Comparison of ENCODE assay signal across 1 cellular context in the genomic region with DNA sequence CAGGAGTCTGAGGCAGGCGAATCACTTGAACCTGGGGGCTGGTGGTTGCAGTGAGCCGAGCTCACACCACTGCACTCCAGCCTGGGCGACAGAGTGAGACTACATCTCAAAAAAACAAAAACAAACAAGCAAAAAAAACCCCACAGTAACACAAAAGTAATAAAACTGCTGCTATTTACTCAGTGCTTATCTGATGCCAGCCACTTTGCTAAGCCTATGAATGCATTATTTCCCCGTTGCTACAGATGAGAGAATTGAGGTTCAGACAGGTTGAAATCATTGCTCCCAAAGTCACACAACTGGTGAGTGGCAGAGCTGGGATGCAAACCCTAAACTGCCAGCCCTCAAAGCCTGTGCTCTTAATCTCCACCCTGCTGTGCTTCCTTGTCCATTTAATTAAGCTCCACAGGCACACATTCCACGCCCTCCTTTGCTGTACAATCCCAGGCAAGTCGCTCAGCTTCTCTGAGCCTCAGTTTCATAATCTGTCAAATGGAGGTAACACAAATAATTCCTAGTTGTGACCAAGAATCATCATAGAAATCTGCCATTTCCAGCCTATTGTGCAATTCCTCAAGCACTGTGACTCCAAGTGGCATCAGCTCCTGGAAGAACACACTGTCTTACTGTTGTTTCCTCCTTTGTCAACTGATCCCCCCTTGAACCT.
TF ChIP-seq lines count a peak whose summit lies in the region.

No MANE protein-coding gene starts in this region.

TF ChIP-seq in H1, 55 proteins besides CTCF, POLR2A, EP300 and RAD21:
- peak; percentile 97 for TF ChIP-seq TEAD4 (IDR thresholded peaks at IDR 0.05; ENCODE audit: low read depth, low read length)
- TF ChIP-seq POLR2AphosphoS5 (IDR thresholded peaks at IDR 0.05; ENCODE audit: low read depth, low read length) = no peak
- TF ChIP-seq SRF (IDR thresholded peaks at IDR 0.05; ENCODE audit: low read depth, low read length) = no peak
- TF ChIP-seq, protein P1, sequence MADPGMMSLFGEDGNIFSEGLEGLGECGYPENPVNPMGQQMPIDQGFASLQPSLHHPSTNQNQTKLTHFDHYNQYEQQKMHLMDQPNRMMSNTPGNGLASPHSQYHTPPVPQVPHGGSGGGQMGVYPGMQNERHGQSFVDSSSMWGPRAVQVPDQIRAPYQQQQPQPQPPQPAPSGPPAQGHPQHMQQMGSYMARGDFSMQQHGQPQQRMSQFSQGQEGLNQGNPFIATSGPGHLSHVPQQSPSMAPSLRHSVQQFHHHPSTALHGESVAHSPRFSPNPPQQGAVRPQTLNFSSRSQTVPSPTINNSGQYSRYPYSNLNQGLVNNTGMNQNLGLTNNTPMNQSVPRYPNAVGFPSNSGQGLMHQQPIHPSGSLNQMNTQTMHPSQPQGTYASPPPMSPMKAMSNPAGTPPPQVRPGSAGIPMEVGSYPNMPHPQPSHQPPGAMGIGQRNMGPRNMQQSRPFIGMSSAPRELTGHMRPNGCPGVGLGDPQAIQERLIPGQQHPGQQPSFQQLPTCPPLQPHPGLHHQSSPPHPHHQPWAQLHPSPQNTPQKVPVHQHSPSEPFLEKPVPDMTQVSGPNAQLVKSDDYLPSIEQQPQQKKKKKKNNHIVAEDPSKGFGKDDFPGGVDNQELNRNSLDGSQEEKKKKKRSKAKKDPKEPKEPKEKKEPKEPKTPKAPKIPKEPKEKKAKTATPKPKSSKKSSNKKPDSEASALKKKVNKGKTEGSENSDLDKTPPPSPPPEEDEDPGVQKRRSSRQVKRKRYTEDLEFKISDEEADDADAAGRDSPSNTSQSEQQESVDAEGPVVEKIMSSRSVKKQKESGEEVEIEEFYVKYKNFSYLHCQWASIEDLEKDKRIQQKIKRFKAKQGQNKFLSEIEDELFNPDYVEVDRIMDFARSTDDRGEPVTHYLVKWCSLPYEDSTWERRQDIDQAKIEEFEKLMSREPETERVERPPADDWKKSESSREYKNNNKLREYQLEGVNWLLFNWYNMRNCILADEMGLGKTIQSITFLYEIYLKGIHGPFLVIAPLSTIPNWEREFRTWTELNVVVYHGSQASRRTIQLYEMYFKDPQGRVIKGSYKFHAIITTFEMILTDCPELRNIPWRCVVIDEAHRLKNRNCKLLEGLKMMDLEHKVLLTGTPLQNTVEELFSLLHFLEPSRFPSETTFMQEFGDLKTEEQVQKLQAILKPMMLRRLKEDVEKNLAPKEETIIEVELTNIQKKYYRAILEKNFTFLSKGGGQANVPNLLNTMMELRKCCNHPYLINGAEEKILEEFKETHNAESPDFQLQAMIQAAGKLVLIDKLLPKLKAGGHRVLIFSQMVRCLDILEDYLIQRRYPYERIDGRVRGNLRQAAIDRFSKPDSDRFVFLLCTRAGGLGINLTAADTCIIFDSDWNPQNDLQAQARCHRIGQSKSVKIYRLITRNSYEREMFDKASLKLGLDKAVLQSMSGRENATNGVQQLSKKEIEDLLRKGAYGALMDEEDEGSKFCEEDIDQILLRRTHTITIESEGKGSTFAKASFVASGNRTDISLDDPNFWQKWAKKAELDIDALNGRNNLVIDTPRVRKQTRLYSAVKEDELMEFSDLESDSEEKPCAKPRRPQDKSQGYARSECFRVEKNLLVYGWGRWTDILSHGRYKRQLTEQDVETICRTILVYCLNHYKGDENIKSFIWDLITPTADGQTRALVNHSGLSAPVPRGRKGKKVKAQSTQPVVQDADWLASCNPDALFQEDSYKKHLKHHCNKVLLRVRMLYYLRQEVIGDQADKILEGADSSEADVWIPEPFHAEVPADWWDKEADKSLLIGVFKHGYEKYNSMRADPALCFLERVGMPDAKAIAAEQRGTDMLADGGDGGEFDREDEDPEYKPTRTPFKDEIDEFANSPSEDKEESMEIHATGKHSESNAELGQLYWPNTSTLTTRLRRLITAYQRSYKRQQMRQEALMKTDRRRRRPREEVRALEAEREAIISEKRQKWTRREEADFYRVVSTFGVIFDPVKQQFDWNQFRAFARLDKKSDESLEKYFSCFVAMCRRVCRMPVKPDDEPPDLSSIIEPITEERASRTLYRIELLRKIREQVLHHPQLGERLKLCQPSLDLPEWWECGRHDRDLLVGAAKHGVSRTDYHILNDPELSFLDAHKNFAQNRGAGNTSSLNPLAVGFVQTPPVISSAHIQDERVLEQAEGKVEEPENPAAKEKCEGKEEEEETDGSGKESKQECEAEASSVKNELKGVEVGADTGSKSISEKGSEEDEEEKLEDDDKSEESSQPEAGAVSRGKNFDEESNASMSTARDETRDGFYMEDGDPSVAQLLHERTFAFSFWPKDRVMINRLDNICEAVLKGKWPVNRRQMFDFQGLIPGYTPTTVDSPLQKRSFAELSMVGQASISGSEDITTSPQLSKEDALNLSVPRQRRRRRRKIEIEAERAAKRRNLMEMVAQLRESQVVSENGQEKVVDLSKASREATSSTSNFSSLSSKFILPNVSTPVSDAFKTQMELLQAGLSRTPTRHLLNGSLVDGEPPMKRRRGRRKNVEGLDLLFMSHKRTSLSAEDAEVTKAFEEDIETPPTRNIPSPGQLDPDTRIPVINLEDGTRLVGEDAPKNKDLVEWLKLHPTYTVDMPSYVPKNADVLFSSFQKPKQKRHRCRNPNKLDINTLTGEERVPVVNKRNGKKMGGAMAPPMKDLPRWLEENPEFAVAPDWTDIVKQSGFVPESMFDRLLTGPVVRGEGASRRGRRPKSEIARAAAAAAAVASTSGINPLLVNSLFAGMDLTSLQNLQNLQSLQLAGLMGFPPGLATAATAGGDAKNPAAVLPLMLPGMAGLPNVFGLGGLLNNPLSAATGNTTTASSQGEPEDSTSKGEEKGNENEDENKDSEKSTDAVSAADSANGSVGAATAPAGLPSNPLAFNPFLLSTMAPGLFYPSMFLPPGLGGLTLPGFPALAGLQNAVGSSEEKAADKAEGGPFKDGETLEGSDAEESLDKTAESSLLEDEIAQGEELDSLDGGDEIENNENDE (IDR thresholded peaks at IDR 0.05; ENCODE audit: insufficient replicate concordance, low read length) = no peak
- TF ChIP-seq POU5F1 (IDR thresholded peaks at IDR 0.05; ENCODE audit: low read depth, low read length) = no peak
- TF ChIP-seq, protein P2, sequence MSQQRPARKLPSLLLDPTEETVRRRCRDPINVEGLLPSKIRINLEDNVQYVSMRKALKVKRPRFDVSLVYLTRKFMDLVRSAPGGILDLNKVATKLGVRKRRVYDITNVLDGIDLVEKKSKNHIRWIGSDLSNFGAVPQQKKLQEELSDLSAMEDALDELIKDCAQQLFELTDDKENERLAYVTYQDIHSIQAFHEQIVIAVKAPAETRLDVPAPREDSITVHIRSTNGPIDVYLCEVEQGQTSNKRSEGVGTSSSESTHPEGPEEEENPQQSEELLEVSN (IDR thresholded peaks at IDR 0.05) = no peak
- TF ChIP-seq ATF2 (IDR thresholded peaks at IDR 0.05; ENCODE audit: low read length) = no peak; the same call in 1 of the 2 replicates
- no peak for TF ChIP-seq SUZ12 (IDR thresholded peaks at IDR 0.05; ENCODE audit: low read length)
- no peak for TF ChIP-seq ASH2L (IDR thresholded peaks at IDR 0.05; ENCODE audit: low read length)
- TF ChIP-seq MAFK (IDR thresholded peaks at IDR 0.05; ENCODE audit: low read depth, low read length) = no peak
- TF ChIP-seq KDM1A (IDR thresholded peaks at IDR 0.05; ENCODE audit: borderline replicate concordance, low read length) = peak; percentile 97
- no peak for TF ChIP-seq SIX5 (IDR thresholded peaks at IDR 0.05; ENCODE audit: low read depth, low read length)
- no peak for TF ChIP-seq SIRT6 (IDR thresholded peaks at IDR 0.05; ENCODE audit: low read length)
- no peak for TF ChIP-seq FOSL1 (IDR thresholded peaks at IDR 0.05; ENCODE audit: insufficient read depth, low read depth, low read length)
- TF ChIP-seq GTF2F1 (IDR thresholded peaks at IDR 0.05; ENCODE audit: borderline replicate concordance, low read depth, low read length) = no peak
- no peak for TF ChIP-seq ZNF274 (IDR thresholded peaks at IDR 0.05; ENCODE audit: borderline replicate concordance, extremely low read depth, low read length)
- TF ChIP-seq HDAC2 (IDR thresholded peaks at IDR 0.05; ENCODE audit: borderline replicate concordance in 1 of 2, low read depth in 2 of 2, low read length in 2 of 2) = peak in 1 of 2 experiments; percentile 93; a peak in 2 of 4 replicates
- no peak for TF ChIP-seq EZH2 (IDR thresholded peaks at IDR 0.05; ENCODE audit: low read depth, low read length, severe bottlenecking)
- TF ChIP-seq CREB1 (IDR thresholded peaks at IDR 0.05) = peak; percentile 19; the same call in 1 of the 2 replicates
- peak; percentile 97 to 99 for TF ChIP-seq BCL11A (IDR thresholded peaks at IDR 0.05; ENCODE audit: low read depth in 2 of 2, low read length in 2 of 2)
- no peak for TF ChIP-seq CTBP2 (IDR thresholded peaks at IDR 0.05; ENCODE audit: borderline replicate concordance, insufficient read depth, insufficient read length, low read length)
- no peak for TF ChIP-seq RXRA (IDR thresholded peaks at IDR 0.05; ENCODE audit: insufficient read depth, low read depth, low read length)
- TF ChIP-seq BACH1 (IDR thresholded peaks at IDR 0.05; ENCODE audit: low read length) = no peak
- no peak for TF ChIP-seq ATF3 (IDR thresholded peaks at IDR 0.05; ENCODE audit: insufficient read depth, low read depth, low read length)
- no peak for TF ChIP-seq SAP30 (IDR thresholded peaks at IDR 0.05; ENCODE audit: insufficient read depth, insufficient replicate concordance, low read length)
- TF ChIP-seq NANOG (IDR thresholded peaks at IDR 0.05; ENCODE audit: insufficient read depth, low read depth, low read length, poor library complexity, severe bottlenecking) = peak; percentile 80
- TF ChIP-seq NRF1 (IDR thresholded peaks at IDR 0.05; ENCODE audit: low read depth, low read length) = no peak
- no peak for TF ChIP-seq KDM5A (IDR thresholded peaks at IDR 0.05; ENCODE audit: low read length)
- TF ChIP-seq, protein P3, sequence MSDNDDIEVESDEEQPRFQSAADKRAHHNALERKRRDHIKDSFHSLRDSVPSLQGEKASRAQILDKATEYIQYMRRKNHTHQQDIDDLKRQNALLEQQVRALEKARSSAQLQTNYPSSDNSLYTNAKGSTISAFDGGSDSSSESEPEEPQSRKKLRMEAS (IDR thresholded peaks at IDR 0.05) = no peak
- no peak for TF ChIP-seq SP1 (IDR thresholded peaks at IDR 0.05; ENCODE audit: low read depth, low read length)
- peak; percentile 6; the same call in 1 of the 2 replicates for TF ChIP-seq CEBPB (IDR thresholded peaks at IDR 0.05; ENCODE audit: low read depth, low read length)
- no peak for TF ChIP-seq YY1 (IDR thresholded peaks at IDR 0.05; ENCODE audit: low read depth, low read length)
- TF ChIP-seq TBP (IDR thresholded peaks at IDR 0.05; ENCODE audit: low read depth, low read length) = no peak
- TF ChIP-seq JUND (IDR thresholded peaks at IDR 0.05; ENCODE audit: low read length) = no peak
- TF ChIP-seq RBBP5 (IDR thresholded peaks at IDR 0.05; ENCODE audit: borderline replicate concordance, low read depth, low read length) = no peak
